11 cellular contexts compared by ENCODE assay signal in the genomic region with DNA sequence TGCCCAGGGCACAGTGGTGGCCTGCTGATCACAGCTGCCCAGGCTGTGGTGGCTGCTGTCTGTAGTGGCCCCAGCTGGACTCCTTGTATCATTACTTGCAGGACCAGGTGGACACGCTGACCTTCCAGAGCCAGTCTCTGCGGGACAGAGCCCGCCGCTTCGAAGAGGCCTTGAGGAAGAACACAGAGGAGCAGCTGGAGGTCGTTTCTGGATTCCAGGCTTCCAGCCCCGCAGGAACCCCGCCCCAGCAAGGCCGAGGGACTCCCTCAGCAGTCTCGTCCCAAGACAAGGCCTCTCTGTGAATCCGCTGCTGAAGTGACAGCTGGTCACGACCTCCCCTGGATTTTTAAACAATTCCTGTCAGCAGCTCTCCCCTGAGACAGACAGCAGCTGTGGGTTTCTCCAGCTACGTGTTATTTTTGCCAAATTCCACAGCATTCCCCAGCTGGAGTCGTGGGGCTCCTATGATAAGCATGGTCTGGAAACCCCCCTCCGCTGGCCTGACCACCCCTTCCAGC.
DNase-seq lines count a peak whose midpoint lies in the region; ATAC-seq and TF ChIP-seq lines count a peak whose summit lies in the region.
"Had no signal": no experiment of that assay in that cellular context is flagged by ENCODE, and none has a peak within 500 bp of the region (broad histone marks: within the 10 kb centered on the region; RNA-seq: fewer than 3 reads in every experiment).

No MANE protein-coding gene starts in this region.

- peak overlapping the region; percentile 41 for H2AFZ ChIP-seq in osteoblast (ENCODE audit: low read length)
- H2AFZ ChIP-seq: parathyroid adenoma had no signal

- H3K36me3 ChIP-seq in osteoblast (ENCODE audit: insufficient read depth, low read length) (no peaks in the 10 kb centered on the region), esophagus squamous epithelium (no peaks in the 10 kb centered on the region)

- peak overlapping the region in 6 of 7 donors; percentile 84 to 94 (median 88) for H3K27ac Mint-ChIP-seq in CD14-positive monocyte

- no peak overlapping the region for H3K4me3 ChIP-seq in osteoblast (ENCODE audit: insufficient read depth, low read length)
- no peak overlapping the region for H3K4me3 ChIP-seq in esophagus squamous epithelium

- H3K79me2 ChIP-seq in osteoblast (ENCODE audit: insufficient read depth, low read length): no peaks in the 10 kb centered on the region
- H3K79me2 ChIP-seq: parathyroid adenoma had no signal

- 47 to 80% methylated on average over 3 to 8 of the region's 15 CpGs for WGBS in esophagus squamous epithelium, 2 donors

- H3K27ac ChIP-seq in osteoblast (ENCODE audit: low read depth, low read length): no peak overlapping the region
- H3K27ac ChIP-seq in esophagus squamous epithelium: no peak overlapping the region
- H3K27ac ChIP-seq: parathyroid adenoma had no signal

- no peak overlapping the region for H3K4me2 ChIP-seq in osteoblast (ENCODE audit: insufficient read depth, low read length)

- TF ChIP-seq CTCF in CD14-positive monocyte (IDR thresholded peaks at IDR 0.05) (no peak), osteoblast (IDR thresholded peaks at IDR 0.05; ENCODE audit: extremely low read depth, low read depth, low read length) (no peak), esophagus squamous epithelium (IDR thresholded peaks at IDR 0.05) (no peak)

- H3K4me1 Mint-ChIP-seq in CD14-positive monocyte: peaks cover 34% of the 10 kb centered on the region

- H4K20me1 ChIP-seq in osteoblast (ENCODE audit: insufficient read depth, low read length): no peaks in the 10 kb centered on the region

- peaks cover 41% of the 10 kb centered on the region for H3K27me3 ChIP-seq in osteoblast (ENCODE audit: insufficient read depth, low read length)
- peaks cover 0 to 32% (median 0%) of the 10 kb centered on the region in 4 donors for H3K27me3 ChIP-seq in esophagus squamous epithelium

- H3K9me3 ChIP-seq in osteoblast (ENCODE audit: low read depth, low read length): no peaks in the 10 kb centered on the region
- H3K9me3 ChIP-seq in esophagus squamous epithelium: no peaks in the 10 kb centered on the region

- no peak for TF ChIP-seq POLR2A in esophagus squamous epithelium (IDR thresholded peaks at IDR 0.05)

- intact Hi-C loops in CD14-positive monocyte (cut with micrococcal nuclease) (loop anchor here in 1 of 2 donors (10.0 kb wide), 1 partner anchor 898 kb away; no protein-coding TSS in a partner anchor), left ventricle myocardium superior (cut with micrococcal nuclease) (no loop called here), esophagus squamous epithelium (cut with DNase I) (no loop called here)

- no peak for DNase-seq in CD14-positive monocyte (ENCODE audit: low spot score)
- peak; percentile 29 for DNase-seq in astrocyte of the hippocampus (ENCODE audit: low read depth, low spot score)
- peak; percentile 89 for DNase-seq in left ventricle myocardium superior
- DNase-seq in osteoblast (ENCODE audit: insufficient read length, low spot score, missing footprints): no peak
- DNase-seq in esophagus squamous epithelium (lab: John Stamatoyannopoulos, UW): no peak
- DNase-seq: NCI-H2029 treated with DMSO at 0.1 percent for 48 hours, T-helper 9 cell had no signal

- peaks cover 0 to 8% (median 1%) of the 10 kb centered on the region in 3 donors for H3K27me3 Mint-ChIP-seq in CD14-positive monocyte (ENCODE audit: low read depth in 3 of 3)

- H3K4me1 ChIP-seq in osteoblast (ENCODE audit: insufficient read depth, low read length) (peaks cover 4% of the 10 kb centered on the region), esophagus squamous epithelium (peaks cover 9 to 29% (median 13%) of the 10 kb centered on the region in 3 donors)
- H3K4me1 ChIP-seq: parathyroid adenoma had no signal

- peak overlapping the region; percentile 0 to 87 for H3K4me3 Mint-ChIP-seq in CD14-positive monocyte

- H3K9me3 Mint-ChIP-seq in CD14-positive monocyte: no peaks in the 10 kb centered on the region

- ATAC-seq in left ventricle myocardium superior: peak; percentile 88
- no peak for ATAC-seq in HG03469 (IDR thresholded peaks at IDR 0.05; ENCODE audit: unreplicated experiment)
- ATAC-seq in GM19324 (IDR thresholded peaks at IDR 0.05; ENCODE audit: low FRiP score, unreplicated experiment): no peak
- no peak for ATAC-seq in GM21447 (IDR thresholded peaks at IDR 0.05; ENCODE audit: unreplicated experiment)

- H3K36me3 Mint-ChIP-seq in CD14-positive monocyte: no peaks in the 10 kb centered on the region

Comparison
In these comparisons a context has a peak if more than half of its experiments do, and no peak if none do; other contexts are left out.
1. DNase-seq: peak in astrocyte of the hippocampus (single experiment) and left ventricle myocardium superior (single experiment); none in CD14-positive monocyte (single experiment), osteoblast (single experiment) and esophagus squamous epithelium (single experiment).